In the genomic region with DNA sequence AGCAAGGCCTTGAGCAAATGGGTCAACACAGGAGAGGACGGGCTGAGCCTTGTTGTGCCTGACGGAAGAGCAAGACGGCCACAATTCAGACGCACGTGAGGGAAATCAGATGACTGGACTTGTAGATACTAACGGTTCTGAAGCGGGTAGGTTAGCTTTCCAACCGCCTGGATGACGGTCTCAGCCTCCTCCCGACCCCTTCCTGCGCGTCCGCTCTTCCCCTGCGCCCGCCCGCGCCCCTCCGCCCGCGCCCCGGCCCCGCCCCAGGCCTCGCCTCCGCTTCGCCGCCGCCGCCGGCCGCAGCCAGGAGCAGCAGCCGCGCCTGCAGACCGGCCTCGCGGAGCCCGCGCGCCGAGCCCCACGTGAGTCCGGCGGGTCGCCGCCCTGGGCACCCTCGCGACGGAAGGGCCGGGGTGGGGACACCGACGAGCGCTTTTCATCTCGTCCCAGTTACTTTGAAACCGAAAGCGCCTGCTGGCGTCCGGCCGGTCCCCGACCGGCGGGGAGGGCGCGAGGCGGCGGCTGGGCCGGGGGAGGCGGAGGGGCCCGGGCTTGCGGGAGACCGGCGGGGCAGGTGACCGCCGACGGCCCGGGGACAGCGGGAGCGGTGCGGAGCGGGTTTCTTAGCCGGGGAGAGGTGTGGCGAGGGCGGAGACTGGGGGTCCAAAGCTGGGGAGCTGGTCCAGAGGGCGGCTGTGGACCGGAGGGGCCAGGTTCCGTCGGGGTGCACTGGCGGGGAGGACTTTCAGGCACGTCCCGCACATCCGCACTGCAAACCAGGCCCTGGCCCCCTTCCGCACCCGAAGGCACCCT, we compare ENCODE assay signal across 8 cellular contexts. TPM values are rescaled to one million over a fixed set of nuclear protein-coding genes. Genes with fewer than 3 reads are reported as not detected.
A peak's percentile ranks its signal among the peaks of the same experiment; 100 is the strongest.
DNase-seq lines count a peak whose midpoint lies in the region; ATAC-seq lines count a peak whose summit lies in the region.

Gene TRAF5, plus strand, starts transcription at position 306 of the 813 bp plus-strand sequence. CDS start 26,407 bp downstream, outside the sequence.

- H3K36me3 Mint-ChIP-seq in CD8-positive, alpha-beta memory T cell, result peaks cover 0 to 32% (median 2%) of the 10 kb centered on the region in 3 donors
- peaks cover 21% of the 10 kb centered on the region for H3K36me3 Mint-ChIP-seq in T-helper 1 cell treated with Interleukin-12 subunit alpha and Interleukin-12 subunit beta and Interleukin-4 antibody, amounts not matched to agents 30 μg/mL and 1 μg/mL, for 36 hours (ENCODE audit: low read depth)
- no peaks in the 10 kb centered on the region for H3K36me3 Mint-ChIP-seq in immature natural killer cell

- H3K36me3 ChIP-seq in CD8-positive, alpha-beta memory T cell (ENCODE audit: insufficient read depth, low read length), result no peaks in the 10 kb centered on the region
- H3K36me3 ChIP-seq in HUES48 (ENCODE audit: control insufficient read depth, insufficient read depth, low read length), result no peaks in the 10 kb centered on the region

- peak within 1 kb of the TSS; percentile 79 for H3K4me3 ChIP-seq in CD8-positive, alpha-beta memory T cell (ENCODE audit: low read length)
- peak within 1 kb of the TSS; percentile 71 for H3K4me3 ChIP-seq in HUES48 (ENCODE audit: low read depth, low read length)
- H3K4me3 ChIP-seq in skin epidermis, result peak within 1 kb of the TSS; percentile 65 to 94 (median 77)

- POLR2A ChIA-PET in CD8-positive, alpha-beta memory T cell (lab: Charles Lee), result interaction anchor here (0.6 to 1.8 kb wide), 6 partner anchors 18 to 1573 kb away, joined by 3 to 6 read pairs (median 4); no protein-coding TSS in a partner anchor

- no peaks in the 10 kb centered on the region for H3K27me3 ChIP-seq in CD8-positive, alpha-beta memory T cell (ENCODE audit: insufficient read depth, low read length, poor library complexity, severe bottlenecking)
- H3K27me3 ChIP-seq in HUES48 (ENCODE audit: control insufficient read depth, insufficient read depth, low read length), result 0 out of 2 replicates have a peak, but pooled peaks cover 9% of the 10 kb centered on the region

- peak; percentile 37 for ATAC-seq in GM19397 (IDR thresholded peaks at IDR 0.05; ENCODE audit: unreplicated experiment)

- H3K27me3 Mint-ChIP-seq in CD8-positive, alpha-beta memory T cell, result peaks cover 0 to 2% of the 10 kb centered on the region in 2 donors
- H3K27me3 Mint-ChIP-seq in T-helper 1 cell treated with Interleukin-12 subunit alpha and Interleukin-12 subunit beta and Interleukin-4 antibody, amounts not matched to agents 30 μg/mL and 1 μg/mL, for 36 hours (ENCODE audit: low read depth), result no peaks in the 10 kb centered on the region
- H3K27me3 Mint-ChIP-seq in immature natural killer cell (ENCODE audit: low read depth in 3 of 3), result peaks cover 0 to 9% (median 3%) of the 10 kb centered on the region in 3 donors

- H3K9ac ChIP-seq in HUES48 (ENCODE audit: low read depth, low read length), result peak within 1 kb of the TSS; percentile 48

- no peaks in the 10 kb centered on the region for H3K9me3 Mint-ChIP-seq in CD8-positive, alpha-beta memory T cell
- no peaks in the 10 kb centered on the region for H3K9me3 Mint-ChIP-seq in T-helper 1 cell treated with Interleukin-12 subunit alpha and Interleukin-12 subunit beta and Interleukin-4 antibody, amounts not matched to agents 30 μg/mL and 1 μg/mL, for 36 hours
- no peaks in the 10 kb centered on the region for H3K9me3 Mint-ChIP-seq in immature natural killer cell

- peak within 1 kb of the TSS; percentile 89 to 99 (median 97) for H3K27ac Mint-ChIP-seq in CD8-positive, alpha-beta memory T cell
- H3K27ac Mint-ChIP-seq in T-helper 1 cell treated with Interleukin-12 subunit alpha and Interleukin-12 subunit beta and Interleukin-4 antibody, amounts not matched to agents 30 μg/mL and 1 μg/mL, for 36 hours, result peak within 1 kb of the TSS; percentile 91
- peak within 1 kb of the TSS; percentile 91 to 98 (median 96) for H3K27ac Mint-ChIP-seq in immature natural killer cell

- H3K27ac ChIP-seq in CD8-positive, alpha-beta memory T cell (ENCODE audit: low read depth, low read length), result peak within 1 kb of the TSS; percentile 82
- no peak within 1 kb of the TSS for H3K27ac ChIP-seq in HUES48 (ENCODE audit: low read depth, low read length)
- H3K27ac ChIP-seq in skin epidermis, result peak within 1 kb of the TSS; percentile 69 to 95 (median 86)

- no peaks in the 10 kb centered on the region for H3K9me3 ChIP-seq in CD8-positive, alpha-beta memory T cell (ENCODE audit: low read length)
- H3K9me3 ChIP-seq in HUES48 (ENCODE audit: control insufficient read depth, insufficient read depth, low read length), result no peaks in the 10 kb centered on the region

- DNase-seq in CD8-positive, alpha-beta memory T cell, result peak; percentile 44 to 63 (median 51)
- peak; percentile 42 to 51 for DNase-seq in T47D (ENCODE audit: low read depth in 1 of 2, low spot score in 1 of 2)
- peak; percentile 67 to 69 (median 68) for DNase-seq in immature natural killer cell
- DNase-seq in GF-D8 (lab: John Stamatoyannopoulos, UW), result no peak

- H3K4me3 Mint-ChIP-seq in CD8-positive, alpha-beta memory T cell, result peak within 1 kb of the TSS; percentile 92 to 99 (median 98)
- H3K4me3 Mint-ChIP-seq in T-helper 1 cell treated with Interleukin-12 subunit alpha and Interleukin-12 subunit beta and Interleukin-4 antibody, amounts not matched to agents 30 μg/mL and 1 μg/mL, for 36 hours, result peak within 1 kb of the TSS; percentile 93
- peak within 1 kb of the TSS; percentile 95 to 97 (median 96) for H3K4me3 Mint-ChIP-seq in immature natural killer cell

- H3K4me1 Mint-ChIP-seq in CD8-positive, alpha-beta memory T cell, result peaks cover 56 to 71% (median 66%) of the 10 kb centered on the region in 3 donors
- peaks cover 60% of the 10 kb centered on the region for H3K4me1 Mint-ChIP-seq in T-helper 1 cell treated with Interleukin-12 subunit alpha and Interleukin-12 subunit beta and Interleukin-4 antibody, amounts not matched to agents 30 μg/mL and 1 μg/mL, for 36 hours (ENCODE audit: low read depth)
- peaks cover 56 to 77% of the 10 kb centered on the region in 2 donors for H3K4me1 Mint-ChIP-seq in immature natural killer cell

- CTCF ChIA-PET in CD8-positive, alpha-beta memory T cell (lab: Charles Lee), result interaction anchor here (0.9 to 5.8 kb wide), 10 partner anchors 8 to 328 kb away, joined by 3 to 37 read pairs (median 6); no protein-coding TSS in a partner anchor

- in situ Hi-C loops in T47D (cut with HindIII; ENCODE audit: low pct_unique_long_range_greater_than_20kb, low sequenced_read_pairs), result no loop called here

- peaks cover 46% of the 10 kb centered on the region for H3K4me1 ChIP-seq in CD8-positive, alpha-beta memory T cell (ENCODE audit: insufficient read depth, low read length)
- peaks cover 39% of the 10 kb centered on the region for H3K4me1 ChIP-seq in HUES48 (ENCODE audit: control insufficient read depth, insufficient read depth, low read length)

RNA-seq across cellular contexts. Expression of gene TRAF5, which starts in this region (rescaled TPM):
- total RNA-seq in CD8-positive, alpha-beta memory T cell, result 10 to 100 TPM; 30.7 to 33.7 TPM
- polyA plus RNA-seq in CD8-positive, alpha-beta memory T cell, result 38.3 TPM
- 10 to 100 TPM; 19.6 to 37.0 (median 21.8) TPM for polyA plus RNA-seq in immature natural killer cell
